ENCODE assay signal across 9 cellular contexts in the genomic region with DNA sequence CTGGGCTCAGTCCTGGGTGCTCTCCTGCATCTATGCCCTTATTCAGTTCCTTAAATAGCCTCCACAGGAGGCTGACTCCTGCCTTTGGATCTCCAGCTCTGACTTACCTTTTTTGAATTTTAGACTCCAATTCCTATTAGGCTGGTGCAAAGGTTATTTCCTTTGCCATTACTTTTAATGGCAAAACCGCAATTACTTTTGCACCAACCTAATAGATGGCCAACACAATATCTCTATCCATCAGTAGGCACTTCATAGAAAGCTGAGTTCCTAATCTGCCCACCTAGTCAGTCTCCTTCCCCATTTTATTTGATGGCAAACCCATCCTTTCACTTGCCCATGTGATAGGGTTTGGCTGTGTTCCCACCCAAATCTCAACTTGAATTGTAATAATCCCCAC.
"Had no signal": no experiment of that assay in that cellular context is flagged by ENCODE, and none has a peak within 500 bp of the region (broad histone marks: within the 10 kb centered on the region; RNA-seq: fewer than 3 reads in every experiment).

No MANE protein-coding gene starts in this region.

- ATAC-seq: GM23338 had no signal

- DNase-seq: H9, HCEC 1CT, HFFc6, IMR-90, KBM-7 had no signal

- H2AFZ ChIP-seq: GM23338 had no signal

- H3K27ac ChIP-seq: HL-60 had no signal

- H3K4me2 ChIP-seq: GM23338 had no signal

- H3K4me3 ChIP-seq: GM23338 had no signal

- FAIRE-seq: H1, H54 had no signal
